Comparison of ENCODE assay signal across 8 cellular contexts in the genomic region with DNA sequence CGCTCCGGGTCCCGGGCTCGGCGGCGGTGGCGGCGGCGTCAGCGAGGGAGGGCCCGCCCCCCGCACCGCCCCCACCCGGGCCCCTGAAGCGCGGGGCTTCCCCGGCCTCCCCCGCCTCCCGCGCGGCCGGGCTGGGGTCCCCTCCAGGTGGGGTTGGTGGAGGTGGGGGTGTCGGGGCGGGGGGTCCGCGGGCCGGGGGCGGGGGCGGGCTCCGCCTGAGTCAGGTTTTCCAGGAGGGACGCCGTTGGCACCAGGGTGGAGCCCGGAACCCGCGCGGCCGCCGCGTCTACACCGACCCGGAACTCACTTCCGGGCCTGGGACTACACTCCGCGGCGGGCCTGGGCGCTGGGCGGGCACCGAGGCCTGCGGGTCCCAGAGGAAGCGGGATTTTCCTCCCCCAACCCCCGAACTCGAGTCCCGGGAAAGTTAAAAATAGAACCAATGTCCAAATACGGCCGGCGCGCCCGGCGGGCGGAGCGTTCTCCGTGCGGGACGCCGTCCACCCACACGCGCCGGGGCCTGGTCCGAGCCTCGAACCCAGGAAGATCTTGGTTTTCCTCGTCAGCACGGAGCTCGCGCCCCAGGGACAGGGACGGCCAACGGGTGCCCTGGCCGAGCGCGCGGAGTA. TPM values are rescaled to one million over a fixed set of nuclear protein-coding genes. Genes with fewer than 3 reads are reported as not detected.
DNase-seq lines count a peak whose midpoint lies in the region; ATAC-seq and TF ChIP-seq lines count a peak whose summit lies in the region.

No MANE protein-coding gene starts in this region.

- H3K36me3 Mint-ChIP-seq in central memory CD8-positive, alpha-beta T cell (ENCODE audit: insufficient read depth), result peaks cover 23% of the 10 kb centered on the region

- intact Hi-C loops in left colon (cut with DNase I, micrococcal nuclease), result no loop called here

- no peaks in the 10 kb centered on the region for H3K27me3 Mint-ChIP-seq in central memory CD8-positive, alpha-beta T cell

- peak in 1 of 2 donors; percentile 29 for DNase-seq in central memory CD8-positive, alpha-beta T cell (ENCODE audit: low spot score in 2 of 2)
- DNase-seq in left colon (peak; percentile 77 to 84), NCI-H524 treated with DMSO at 0.1 percent for 48 hours (lab: John Stamatoyannopoulos, UW) (no peak)
- peak; percentile 44 to 56 (median 45) for DNase-seq in stimulated activated CD4-positive, alpha-beta T cell treated with anti-CD3 and anti-CD28 coated beads, TNF-alpha, amount 100 ng/mL, for 1 hour (ENCODE audit: low read depth in 3 of 3, low spot score in 1 of 3)

- peak overlapping the region; percentile 87 for H3K4me3 Mint-ChIP-seq in central memory CD8-positive, alpha-beta T cell

- H3K9me3 Mint-ChIP-seq in central memory CD8-positive, alpha-beta T cell, result no peaks in the 10 kb centered on the region

- H3K4me3 ChIP-seq in GM12875 (ENCODE audit: low read depth, low read length) (peak overlapping the region; percentile 68), WI38 (ENCODE audit: low read depth, low read length) (peak overlapping the region; percentile 79)

- H3K4me1 Mint-ChIP-seq in central memory CD8-positive, alpha-beta T cell, result peaks cover 31% of the 10 kb centered on the region

- H3K27ac Mint-ChIP-seq in central memory CD8-positive, alpha-beta T cell (ENCODE audit: low read depth), result no peak overlapping the region

- ATAC-seq in HG03520 (IDR thresholded peaks at IDR 0.05; ENCODE audit: unreplicated experiment), result peak; percentile 34
- peak; percentile 29 for ATAC-seq in central memory CD8-positive, alpha-beta T cell (replicated peaks; ENCODE audit: extremely low read depth, poor library complexity, severe bottlenecking)
- peak; percentile 41 for ATAC-seq in left colon
- no peak for ATAC-seq in GM19452 (IDR thresholded peaks at IDR 0.05; ENCODE audit: unreplicated experiment)

- TF ChIP-seq CTCF in GM12875 (IDR thresholded peaks at IDR 0.05; ENCODE audit: borderline replicate concordance, insufficient read depth, low read depth, low read length) (no peak), WI38 (IDR thresholded peaks at IDR 0.05; ENCODE audit: low read depth, low read length) (no peak)

RNA-seq across cellular contexts. Expression of a gene that starts 6.6 kb away (rescaled TPM):
- total RNA-seq in left colon, result 100 to 1,000 TPM; 318 to 378 TPM

RNA-seq across cellular contexts. Expression of a gene that starts 29.8 kb away (rescaled TPM):
- 10 to 100 TPM; 74.6 to 80.9 TPM for total RNA-seq in left colon

RNA-seq across cellular contexts. Expression of a gene that starts 30.6 kb away (rescaled TPM):
- total RNA-seq in left colon, result 10 to 100 TPM; 39.9 to 40.4 TPM
